In the genomic region with DNA sequence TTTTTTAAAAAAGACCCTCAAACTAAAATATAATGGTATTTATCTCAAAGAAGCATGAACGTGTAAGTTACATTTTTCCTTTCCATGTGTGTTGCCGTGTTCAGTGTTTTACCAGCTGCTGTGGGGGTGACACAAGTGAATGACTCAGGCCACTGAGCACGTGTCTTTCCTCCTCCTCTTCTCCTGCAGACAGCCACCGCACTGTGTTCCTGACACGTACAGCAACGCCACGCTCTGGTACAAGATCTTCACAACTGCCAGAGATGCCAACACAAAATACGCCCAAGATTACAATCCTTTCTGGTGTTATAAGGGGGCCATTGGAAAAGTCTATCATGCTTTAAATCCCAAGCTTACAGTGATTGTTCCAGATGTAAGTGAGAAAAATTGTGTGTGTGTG, we compare ENCODE assay signal across 16 cellular contexts. TPM values are rescaled to one million over a fixed set of nuclear protein-coding genes. Genes with fewer than 3 reads are reported as not detected.
DNase-seq lines count a peak whose midpoint lies in the region; ATAC-seq and TF ChIP-seq lines count a peak whose summit lies in the region.
"Had no signal": no experiment of that assay in that cellular context is flagged by ENCODE, and none has a peak within 500 bp of the region (broad histone marks: within the 10 kb centered on the region; RNA-seq: fewer than 3 reads in every experiment).

No MANE protein-coding gene starts in this region.

- H3K27ac ChIP-seq in smooth muscle cell (ENCODE audit: low read depth) (peak overlapping the region; percentile 71), gastroesophageal sphincter (no peak overlapping the region)
- H3K27ac ChIP-seq: coronary artery, esophagus muscularis mucosa, thoracic aorta had no signal

- 63% methylated on average over 8 of the region's 8 CpGs for WGBS in smooth muscle cell (ENCODE audit: low lambda C conversion rate)
- WGBS in gastroesophageal sphincter (ENCODE audit: low coverage in 1 of 2), 2 donors, result 87 to 90% methylated on average over 6 to 7 of the region's 8 CpGs

- H3K27ac Mint-ChIP-seq in chondrocyte (ENCODE audit: unreplicated experiment), result peak overlapping the region; percentile 78

- H3F3A ChIP-seq in smooth muscle cell (ENCODE audit: low read depth), result no peaks in the 10 kb centered on the region

- H3K9me3 Mint-ChIP-seq in chondrocyte (ENCODE audit: low read depth), result no peaks in the 10 kb centered on the region
- H3K9me3 Mint-ChIP-seq: activated T-cell treated with anti-CD3 and anti-CD28 coated beads, Interleukin-2, amount 50 U/mL, for 24 hours had no signal

- no peak overlapping the region for H3K4me3 Mint-ChIP-seq in chondrocyte (ENCODE audit: unreplicated experiment)
- H3K4me3 Mint-ChIP-seq: activated T-cell treated with anti-CD3 and anti-CD28 coated beads, Interleukin-2, amount 50 U/mL, for 24 hours had no signal

- peaks cover 3% of the 10 kb centered on the region for H3K79me2 ChIP-seq in smooth muscle cell (ENCODE audit: low read depth)

- TF ChIP-seq CTCF in chondrocyte (IDR thresholded peaks at IDR 0.05), result peak; percentile 10
- TF ChIP-seq CTCF in smooth muscle cell (IDR thresholded peaks at IDR 0.05; ENCODE audit: borderline replicate concordance, insufficient read depth, poor library complexity, severe bottlenecking), result no peak
- TF ChIP-seq CTCF in gastroesophageal sphincter (IDR thresholded peaks at IDR 0.05), result no peak

- H4K20me1 ChIP-seq in smooth muscle cell (ENCODE audit: low read depth), result peaks cover 26% of the 10 kb centered on the region

- H3K27me3 ChIP-seq in smooth muscle cell (ENCODE audit: low read depth) (no peaks in the 10 kb centered on the region), gastroesophageal sphincter (no peaks in the 10 kb centered on the region)
- H3K27me3 ChIP-seq: esophagus muscularis mucosa had no signal

- peaks cover 19% of the 10 kb centered on the region for H3K36me3 Mint-ChIP-seq in chondrocyte (ENCODE audit: low read depth)

- H3K36me3 ChIP-seq in smooth muscle cell (ENCODE audit: low read depth) (peaks cover 7% of the 10 kb centered on the region), gastroesophageal sphincter (peaks cover 0 to 100% of the 10 kb centered on the region in 2 donors)

- no peak for TF ChIP-seq EP300 in gastroesophageal sphincter (IDR thresholded peaks at IDR 0.05)

- no peak overlapping the region for H3K4me2 ChIP-seq in smooth muscle cell

- H2AFZ ChIP-seq in smooth muscle cell (ENCODE audit: low read depth), result no peak overlapping the region

- H3K27me3 Mint-ChIP-seq in chondrocyte (ENCODE audit: low read depth), result no peaks in the 10 kb centered on the region
- H3K27me3 Mint-ChIP-seq: activated T-cell treated with anti-CD3 and anti-CD28 coated beads, Interleukin-2, amount 50 U/mL, for 24 hours had no signal

- H3K9me3 ChIP-seq in smooth muscle cell (replicated peaks; ENCODE audit: low read depth), result no peaks in the 10 kb centered on the region
- no peaks in the 10 kb centered on the region for H3K9me3 ChIP-seq in gastroesophageal sphincter
- H3K9me3 ChIP-seq: esophagus muscularis mucosa, thoracic aorta had no signal

- DNase-seq in LHCN-M2 (ENCODE audit: low read depth) (peak; percentile 99), chondrocyte (ENCODE audit: low spot score) (no peak), lung microvascular endothelial cell (ENCODE audit: low read depth in 2 of 2) (peak; percentile 66 to 91), smooth muscle cell (lab: John Stamatoyannopoulos, UW; ENCODE audit: unreplicated experiment) (no peak), activated gamma-delta T cell (lab: John Stamatoyannopoulos, UW) (no peak), DMS153 treated with DMSO at 0.1 percent for 48 hours (lab: John Stamatoyannopoulos, UW; ENCODE audit: unreplicated experiment) (no peak)
- DNase-seq: activated T-cell treated with anti-CD3 and anti-CD28 coated beads, Interleukin-2, amount 50 U/mL, for 24 hours; DMS53; NCI-H187 treated with DMSO at 0.1 percent for 48 hours; NCI-H510A had no signal

- peaks cover 23% of the 10 kb centered on the region for H3K4me1 Mint-ChIP-seq in chondrocyte (ENCODE audit: low read depth)

- H3K4me3 ChIP-seq in smooth muscle cell (no peak overlapping the region), gastroesophageal sphincter (no peak overlapping the region)
- H3K4me3 ChIP-seq: coronary artery, esophagus muscularis mucosa, thoracic aorta had no signal

- no peak overlapping the region for H3K9ac ChIP-seq in smooth muscle cell (ENCODE audit: low read depth)

- ATAC-seq in gastroesophageal sphincter (no peak), HG03439 (IDR thresholded peaks at IDR 0.05; ENCODE audit: unreplicated experiment) (no peak)
- ATAC-seq: left lobe of liver had no signal

- H3K4me1 ChIP-seq in smooth muscle cell (ENCODE audit: low read depth) (no peaks in the 10 kb centered on the region), gastroesophageal sphincter (no peaks in the 10 kb centered on the region)
- H3K4me1 ChIP-seq: esophagus muscularis mucosa had no signal

- no peak for TF ChIP-seq POLR2A in gastroesophageal sphincter (IDR thresholded peaks at IDR 0.05)

RNA-seq across cellular contexts. Expression of a gene that starts 29.7 kb away (rescaled TPM):
- total RNA-seq in LHCN-M2 (2014; rRNA removed) (153 and 170 TPM in 2 replicates), chondrocyte (83.0 to 102 TPM (median 90.6 TPM) in 3 replicates), lung microvascular endothelial cell (42.9 and 67.1 TPM in 2 replicates), smooth muscle cell (68.2 and 79.6 TPM in 2 replicates), gastroesophageal sphincter (100 to 1,000 TPM; 106 to 118 (median 111) TPM)
- polyA plus RNA-seq in LHCN-M2 (2012), result 62.2 TPM
- polyA plus RNA-seq in smooth muscle cell, result 75.1 and 83.1 TPM in 2 replicates

RNA-seq across cellular contexts. Expression of a gene that starts 44.6 kb away (rescaled TPM):
- total RNA-seq in LHCN-M2 (2014; rRNA removed), result 216 and 247 TPM in 2 replicates
- 179 TPM for polyA plus RNA-seq in LHCN-M2 (2012)
- 124 to 146 TPM (median 144 TPM) in 3 replicates for total RNA-seq in chondrocyte
- total RNA-seq in lung microvascular endothelial cell, result 53.6 and 100 TPM in 2 replicates
- total RNA-seq in smooth muscle cell, result 107 and 122 TPM in 2 replicates
- polyA plus RNA-seq in smooth muscle cell, result 118 and 133 TPM in 2 replicates
- total RNA-seq in gastroesophageal sphincter, result 100 to 1,000 TPM; 210 to 340 (median 304) TPM

RNA-seq across cellular contexts. Expression of a gene that starts 45.9 kb away (rescaled TPM):
- total RNA-seq in LHCN-M2 (2014; rRNA removed) (23.2 and 29.9 TPM in 2 replicates), chondrocyte (12.5 to 18.3 TPM (median 12.9 TPM) in 3 replicates), lung microvascular endothelial cell (9.4 and 12.1 TPM in 2 replicates), smooth muscle cell (42.5 and 53.7 TPM in 2 replicates), gastroesophageal sphincter (10 to 100 TPM; 11.7 to 30.2 (median 14.6) TPM)
- 8.6 TPM for polyA plus RNA-seq in LHCN-M2 (2012)
- 12.4 and 14.3 TPM in 2 replicates for polyA plus RNA-seq in smooth muscle cell

Comparison
In these comparisons a context has a peak if more than half of its experiments do, and no peak if none do; other contexts are left out.
1. DNase-seq: peak in LHCN-M2 (single experiment) and lung microvascular endothelial cell (2 of 2); none in chondrocyte (single experiment), smooth muscle cell (single experiment), activated gamma-delta T cell (single experiment) and DMS153 treated with DMSO at 0.1 percent for 48 hours (single experiment).